Comparison of ENCODE assay signal across 23 cellular contexts in the genomic region with DNA sequence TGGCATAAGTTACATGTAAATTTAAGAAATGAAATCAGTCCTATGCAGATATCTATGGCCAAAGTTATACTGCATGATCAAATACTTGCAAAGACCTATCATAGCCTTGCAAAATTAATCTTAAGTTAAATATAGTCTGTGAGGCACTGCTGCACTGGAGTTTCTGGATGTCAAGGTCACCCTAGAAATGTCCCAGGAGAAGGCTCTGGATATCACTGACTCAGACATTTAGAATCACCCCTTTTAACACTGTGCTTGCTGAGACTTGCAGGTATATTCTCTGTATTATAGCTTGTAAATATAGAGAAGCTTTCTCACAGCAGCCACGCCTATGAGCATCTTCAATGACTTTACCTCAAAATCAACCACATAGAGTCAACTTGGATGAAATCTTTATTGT. TPM values are rescaled to one million over a fixed set of nuclear protein-coding genes. Genes with fewer than 3 reads are reported as not detected.
DNase-seq lines count a peak whose midpoint lies in the region; ATAC-seq and TF ChIP-seq lines count a peak whose summit lies in the region.
"Had no signal": no experiment of that assay in that cellular context is flagged by ENCODE, and none has a peak within 500 bp of the region (broad histone marks: within the 10 kb centered on the region; RNA-seq: fewer than 3 reads in every experiment).

No MANE protein-coding gene starts in this region.

- H3K27me3 ChIP-seq in breast epithelium (no peaks in the 10 kb centered on the region), left ventricle myocardium inferior (ENCODE audit: low read depth) (no peaks in the 10 kb centered on the region), brain microvascular endothelial cell (replicated peaks) (no peaks in the 10 kb centered on the region)
- H3K27me3 ChIP-seq: BLaER1 treated with 17β-estradiol and CSF1 and Interleukin-3, amounts not matched to agents 10 nM and 100 nM had no signal

- H3K9me3 ChIP-seq in breast epithelium (no peaks in the 10 kb centered on the region), left ventricle myocardium inferior (replicated peaks) (peaks cover 10% of the 10 kb centered on the region)
- H3K9me3 ChIP-seq: SK-N-SH had no signal

- TF ChIP-seq CTCF in MCF 10A (IDR thresholded peaks at IDR 0.05; ENCODE audit: unreplicated experiment) (no peak), breast epithelium (IDR thresholded peaks at IDR 0.05) (no peak), epithelial cell of esophagus (IDR thresholded peaks at IDR 0.05; ENCODE audit: insufficient read depth, low read depth, low read length, missing control alignments) (no peak), left ventricle myocardium inferior (IDR thresholded peaks at IDR 0.05; ENCODE audit: borderline replicate concordance) (no peak), brain microvascular endothelial cell (IDR thresholded peaks at IDR 0.05; ENCODE audit: low read depth, low read length, missing control alignments) (no peak)

- in situ Hi-C loops in brain microvascular endothelial cell (cut with HindIII; ENCODE audit: low pct_ligation_motif_present, low sequenced_read_pairs) = no loop called here

- H3K27ac Mint-ChIP-seq in MCF 10A (ENCODE audit: low read depth, unreplicated experiment) = no peak overlapping the region
- H3K27ac Mint-ChIP-seq in stimulated activated memory B cell treated with anti-CD40 and anti-IgM and Interleukin-4, amounts not matched to agents 10 μg/mL and 1 μg/mL and 100 μg/mL, for 72 hours = no peak overlapping the region
- H3K27ac Mint-ChIP-seq: CD8-positive, alpha-beta T cell had no signal

- H3K4me3 ChIP-seq in breast epithelium (no peak overlapping the region), epithelial cell of esophagus (ENCODE audit: low read length) (no peak overlapping the region), left ventricle myocardium inferior (no peak overlapping the region), brain microvascular endothelial cell (ENCODE audit: low read depth, low read length) (no peak overlapping the region)
- H3K4me3 ChIP-seq: BLaER1 treated with 17β-estradiol and CSF1 and Interleukin-3, amounts not matched to agents 10 nM and 100 nM had no signal

- no peaks in the 10 kb centered on the region for H3K36me3 ChIP-seq in breast epithelium
- no peaks in the 10 kb centered on the region for H3K36me3 ChIP-seq in left ventricle myocardium inferior
- no peaks in the 10 kb centered on the region for H3K36me3 ChIP-seq in brain microvascular endothelial cell (replicated peaks)
- H3K36me3 ChIP-seq: BLaER1 treated with 17β-estradiol and CSF1 and Interleukin-3, amounts not matched to agents 10 nM and 100 nM had no signal

- H3K4me1 ChIP-seq in breast epithelium (no peaks in the 10 kb centered on the region), left ventricle myocardium inferior (peaks cover 9% of the 10 kb centered on the region)
- H3K4me1 ChIP-seq: BLaER1 treated with 17β-estradiol and CSF1 and Interleukin-3, amounts not matched to agents 10 nM and 100 nM had no signal

- no peaks in the 10 kb centered on the region for H3K27me3 Mint-ChIP-seq in MCF 10A (ENCODE audit: insufficient read depth, unreplicated experiment)
- peaks cover 3% of the 10 kb centered on the region for H3K27me3 Mint-ChIP-seq in stimulated activated memory B cell treated with anti-CD40 and anti-IgM and Interleukin-4, amounts not matched to agents 10 μg/mL and 1 μg/mL and 100 μg/mL, for 72 hours

- CTCF ChIA-PET in MCF 10A (lab: Yijun Ruan, JAX) = no interaction called here

- TF ChIP-seq POLR2A in breast epithelium (IDR thresholded peaks at IDR 0.05) = no peak

- peaks cover 29% of the 10 kb centered on the region for H3K4me1 Mint-ChIP-seq in MCF 10A (ENCODE audit: insufficient read depth, unreplicated experiment)
- H3K4me1 Mint-ChIP-seq in stimulated activated memory B cell treated with anti-CD40 and anti-IgM and Interleukin-4, amounts not matched to agents 10 μg/mL and 1 μg/mL and 100 μg/mL, for 72 hours = no peaks in the 10 kb centered on the region

- H3K9me3 Mint-ChIP-seq in MCF 10A (ENCODE audit: unreplicated experiment) = no peaks in the 10 kb centered on the region
- H3K9me3 Mint-ChIP-seq in stimulated activated memory B cell treated with anti-CD40 and anti-IgM and Interleukin-4, amounts not matched to agents 10 μg/mL and 1 μg/mL and 100 μg/mL, for 72 hours = no peaks in the 10 kb centered on the region
- H3K9me3 Mint-ChIP-seq: CD8-positive, alpha-beta T cell had no signal

- no peak overlapping the region for H3K4me3 Mint-ChIP-seq in MCF 10A (ENCODE audit: unreplicated experiment)
- H3K4me3 Mint-ChIP-seq in stimulated activated memory B cell treated with anti-CD40 and anti-IgM and Interleukin-4, amounts not matched to agents 10 μg/mL and 1 μg/mL and 100 μg/mL, for 72 hours = no peak overlapping the region
- H3K4me3 Mint-ChIP-seq: CD8-positive, alpha-beta T cell had no signal

- BruUV-seq in MCF 10A (replicated peaks; lab: Mats Ljungman, UMichigan) = no TSS peak

- ATAC-seq in stimulated activated memory B cell treated with anti-CD40 and anti-IgM and Interleukin-4, amounts not matched to agents 10 μg/mL and 1 μg/mL and 100 μg/mL, for 72 hours = peak; percentile 18
- no peak for ATAC-seq in HG03439 (IDR thresholded peaks at IDR 0.05; ENCODE audit: unreplicated experiment)
- ATAC-seq: CD8-positive, alpha-beta T cell had no signal

- intact Hi-C loops in MCF 10A (cut with micrococcal nuclease) = no loop called here
- intact Hi-C loops in breast epithelium (cut with DNase I; ENCODE audit: low total_unique reads) = no loop called here
- intact Hi-C loops in left ventricle myocardium inferior (cut with micrococcal nuclease) = no loop called here

- H3K36me3 Mint-ChIP-seq in MCF 10A (ENCODE audit: insufficient read depth, unreplicated experiment) = peaks cover 6% of the 10 kb centered on the region
- no peaks in the 10 kb centered on the region for H3K36me3 Mint-ChIP-seq in stimulated activated memory B cell treated with anti-CD40 and anti-IgM and Interleukin-4, amounts not matched to agents 10 μg/mL and 1 μg/mL and 100 μg/mL, for 72 hours
- H3K36me3 Mint-ChIP-seq: CD8-positive, alpha-beta T cell had no signal

- POLR2A ChIA-PET in MCF 10A (lab: Yijun Ruan, JAX) = interaction anchor here (0.6 to 4.0 kb wide), 4 partner anchors 15 to 1497 kb away, joined by 3 to 36 read pairs (median 9); a partner anchor contains a TSS

- peak; percentile 36 for DNase-seq in MCF 10A (ENCODE audit: unreplicated experiment)
- no peak for DNase-seq in breast epithelium (ENCODE audit: low spot score in 2 of 2)
- peak; percentile 89 for DNase-seq in epithelial cell of esophagus (ENCODE audit: low read depth)
- DNase-seq in left ventricle myocardium inferior = no peak
- no peak for DNase-seq in brain microvascular endothelial cell
- DNase-seq in COLO668 (lab: John Stamatoyannopoulos, UW; ENCODE audit: unreplicated experiment) = no peak
- DNase-seq: 8988T; Calu3; CD8-positive, alpha-beta T cell; DMS153; KBM-7; NCI-H1092 treated with DMSO at 0.1 percent for 48 hours; NCI-H1436 treated with DMSO at 0.1 percent for 48 hours; NCI-H1930; NCI-H226; NCI-H524; OCI-M1; SHP77 treated with DMSO at 0.1 percent for 48 hours; SK-N-SH had no signal

- H3K27ac ChIP-seq in breast epithelium = no peak overlapping the region
- peak overlapping the region; percentile 52 for H3K27ac ChIP-seq in left ventricle myocardium inferior (replicated peaks)
- no peak overlapping the region for H3K27ac ChIP-seq in brain microvascular endothelial cell
- H3K27ac ChIP-seq: BLaER1 treated with 17β-estradiol and CSF1 and Interleukin-3, amounts not matched to agents 10 nM and 100 nM; HL-60 had no signal

RNA-seq across cellular contexts. Expression of a gene that starts 51.5 kb away (rescaled TPM):
- 10.4 and 11.7 TPM in 2 replicates for total RNA-seq in MCF 10A (2022)
- total RNA-seq in breast epithelium = 10 to 100 TPM; 17.0 to 23.6 (median 19.7) TPM
- total RNA-seq in left ventricle myocardium inferior = 4.3 TPM

Comparison
In these comparisons a context has a peak if more than half of its experiments do, and no peak if none do; other contexts are left out.
1. DNase-seq: peak in MCF 10A (single experiment) and epithelial cell of esophagus (single experiment); none in breast epithelium (0 of 2), left ventricle myocardium inferior (single experiment), brain microvascular endothelial cell (single experiment) and COLO668 (single experiment).